1 cellular context compared by ENCODE assay signal in genomic region chr15:51103330-51103729, GRCh38.
A peak's percentile ranks its signal among the peaks of the same experiment; 100 is the strongest.
TF ChIP-seq lines count a peak whose summit lies in the region.

No MANE protein-coding gene starts in this region.

TF ChIP-seq in HEK293, 187 proteins besides CTCF, POLR2A, EP300 and RAD21 (continued from another document):
- TF ChIP-seq PRDM4 (tag by site-specific recombination; IDR thresholded peaks at IDR 0.05) (peak; percentile 94), ATF2 (tag by site-specific recombination; IDR thresholded peaks at IDR 0.05; ENCODE audit: low read depth) (peak; percentile 79), ZNF76 (tag by site-specific recombination; IDR thresholded peaks at IDR 0.05; ENCODE audit: borderline replicate concordance, low read depth) (no peak), ZNF660 (tag by site-specific recombination; IDR thresholded peaks at IDR 0.05) (peak; percentile 70; the same call in 1 of the 2 replicates), PRDM6 (tag by site-specific recombination; IDR thresholded peaks at IDR 0.05) (peak; percentile 92), ZNF596 (tag by site-specific recombination; IDR thresholded peaks at IDR 0.05) (no peak), ZNF558 (tag by site-specific recombination; IDR thresholded peaks at IDR 0.05) (peak; percentile 42; the same call in 1 of the 2 replicates), FEZF1 (tag by site-specific recombination; IDR thresholded peaks at IDR 0.05) (peak; percentile 45; the same call in 1 of the 2 replicates), ZNF48 (tag by site-specific recombination; IDR thresholded peaks at IDR 0.05) (no peak), ZNF585B (tag by site-specific recombination; IDR thresholded peaks at IDR 0.05) (no peak), ZNF366 (tag by site-specific recombination; conservative IDR thresholded peaks at IDR 0.05) (peak; percentile 51; the same call in 1 of the 2 replicates), ZNF2 (tag by site-specific recombination; IDR thresholded peaks at IDR 0.05) (no peak), ZNF792 (tag by site-specific recombination; IDR thresholded peaks at IDR 0.05) (no peak), ZNF121 (tag by site-specific recombination; IDR thresholded peaks at IDR 0.05) (no peak), ZNF692 (tag by site-specific recombination; IDR thresholded peaks at IDR 0.05) (0 out of 2 replicates have a peak, but pooled peaks have one; percentile 63), OSR2 (tag by site-specific recombination; IDR thresholded peaks at IDR 0.05) (no peak), HIC1 (tag by site-specific recombination; IDR thresholded peaks at IDR 0.05) (peak; percentile 66; the same call in 1 of the 2 replicates), ZXDB (tag by site-specific recombination; IDR thresholded peaks at IDR 0.05) (peak; percentile 63), ZNF707 (tag by site-specific recombination; IDR thresholded peaks at IDR 0.05) (no peak), ZBTB44 (tag by site-specific recombination; IDR thresholded peaks at IDR 0.05) (no peak), HOXC10 (CRISPR knock-in tag; IDR thresholded peaks at IDR 0.05) (no peak), ZNF416 (tag by site-specific recombination; IDR thresholded peaks at IDR 0.05) (no peak), KLF8 (tag by site-specific recombination; IDR thresholded peaks at IDR 0.05) (0 out of 2 replicates have a peak, but pooled peaks have one; percentile 25), ZNF202 (tag by site-specific recombination; IDR thresholded peaks at IDR 0.05; ENCODE audit: borderline replicate concordance) (no peak), ZNF398 (tag by site-specific recombination; IDR thresholded peaks at IDR 0.05) (no peak), ZNF518A (tag by site-specific recombination; conservative IDR thresholded peaks at IDR 0.05; ENCODE audit: low read depth) (peak; percentile 44; the same call in 1 of the 2 replicates), ZBTB17 (tag by site-specific recombination; IDR thresholded peaks at IDR 0.05) (no peak)
